ENCODE assay signal across 1 cellular context in the genomic region with DNA sequence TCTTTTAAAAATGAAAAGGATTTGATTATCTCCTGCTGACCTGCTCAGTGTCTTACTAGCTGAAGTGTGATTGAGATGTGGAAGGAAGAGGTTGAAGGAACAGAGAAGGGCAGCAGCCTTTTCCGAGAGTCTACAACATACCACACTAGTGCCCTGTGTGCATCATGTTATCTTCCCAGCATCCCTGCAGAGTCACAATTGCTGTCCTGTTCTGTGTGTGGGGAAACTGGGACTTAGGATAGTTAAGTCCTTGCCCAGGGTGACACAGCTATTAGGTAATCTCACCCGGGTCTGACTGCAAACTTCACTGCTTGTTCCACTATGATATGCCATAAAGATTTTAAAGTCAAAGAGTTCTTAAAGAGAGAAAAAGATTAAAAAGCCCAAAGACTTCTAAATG.
TF ChIP-seq lines count a peak whose summit lies in the region.

No MANE protein-coding gene starts in this region.

TF ChIP-seq in GM23338, 12 proteins besides CTCF, POLR2A, EP300 and RAD21 (continued from another document):
- TF ChIP-seq, protein P1, sequence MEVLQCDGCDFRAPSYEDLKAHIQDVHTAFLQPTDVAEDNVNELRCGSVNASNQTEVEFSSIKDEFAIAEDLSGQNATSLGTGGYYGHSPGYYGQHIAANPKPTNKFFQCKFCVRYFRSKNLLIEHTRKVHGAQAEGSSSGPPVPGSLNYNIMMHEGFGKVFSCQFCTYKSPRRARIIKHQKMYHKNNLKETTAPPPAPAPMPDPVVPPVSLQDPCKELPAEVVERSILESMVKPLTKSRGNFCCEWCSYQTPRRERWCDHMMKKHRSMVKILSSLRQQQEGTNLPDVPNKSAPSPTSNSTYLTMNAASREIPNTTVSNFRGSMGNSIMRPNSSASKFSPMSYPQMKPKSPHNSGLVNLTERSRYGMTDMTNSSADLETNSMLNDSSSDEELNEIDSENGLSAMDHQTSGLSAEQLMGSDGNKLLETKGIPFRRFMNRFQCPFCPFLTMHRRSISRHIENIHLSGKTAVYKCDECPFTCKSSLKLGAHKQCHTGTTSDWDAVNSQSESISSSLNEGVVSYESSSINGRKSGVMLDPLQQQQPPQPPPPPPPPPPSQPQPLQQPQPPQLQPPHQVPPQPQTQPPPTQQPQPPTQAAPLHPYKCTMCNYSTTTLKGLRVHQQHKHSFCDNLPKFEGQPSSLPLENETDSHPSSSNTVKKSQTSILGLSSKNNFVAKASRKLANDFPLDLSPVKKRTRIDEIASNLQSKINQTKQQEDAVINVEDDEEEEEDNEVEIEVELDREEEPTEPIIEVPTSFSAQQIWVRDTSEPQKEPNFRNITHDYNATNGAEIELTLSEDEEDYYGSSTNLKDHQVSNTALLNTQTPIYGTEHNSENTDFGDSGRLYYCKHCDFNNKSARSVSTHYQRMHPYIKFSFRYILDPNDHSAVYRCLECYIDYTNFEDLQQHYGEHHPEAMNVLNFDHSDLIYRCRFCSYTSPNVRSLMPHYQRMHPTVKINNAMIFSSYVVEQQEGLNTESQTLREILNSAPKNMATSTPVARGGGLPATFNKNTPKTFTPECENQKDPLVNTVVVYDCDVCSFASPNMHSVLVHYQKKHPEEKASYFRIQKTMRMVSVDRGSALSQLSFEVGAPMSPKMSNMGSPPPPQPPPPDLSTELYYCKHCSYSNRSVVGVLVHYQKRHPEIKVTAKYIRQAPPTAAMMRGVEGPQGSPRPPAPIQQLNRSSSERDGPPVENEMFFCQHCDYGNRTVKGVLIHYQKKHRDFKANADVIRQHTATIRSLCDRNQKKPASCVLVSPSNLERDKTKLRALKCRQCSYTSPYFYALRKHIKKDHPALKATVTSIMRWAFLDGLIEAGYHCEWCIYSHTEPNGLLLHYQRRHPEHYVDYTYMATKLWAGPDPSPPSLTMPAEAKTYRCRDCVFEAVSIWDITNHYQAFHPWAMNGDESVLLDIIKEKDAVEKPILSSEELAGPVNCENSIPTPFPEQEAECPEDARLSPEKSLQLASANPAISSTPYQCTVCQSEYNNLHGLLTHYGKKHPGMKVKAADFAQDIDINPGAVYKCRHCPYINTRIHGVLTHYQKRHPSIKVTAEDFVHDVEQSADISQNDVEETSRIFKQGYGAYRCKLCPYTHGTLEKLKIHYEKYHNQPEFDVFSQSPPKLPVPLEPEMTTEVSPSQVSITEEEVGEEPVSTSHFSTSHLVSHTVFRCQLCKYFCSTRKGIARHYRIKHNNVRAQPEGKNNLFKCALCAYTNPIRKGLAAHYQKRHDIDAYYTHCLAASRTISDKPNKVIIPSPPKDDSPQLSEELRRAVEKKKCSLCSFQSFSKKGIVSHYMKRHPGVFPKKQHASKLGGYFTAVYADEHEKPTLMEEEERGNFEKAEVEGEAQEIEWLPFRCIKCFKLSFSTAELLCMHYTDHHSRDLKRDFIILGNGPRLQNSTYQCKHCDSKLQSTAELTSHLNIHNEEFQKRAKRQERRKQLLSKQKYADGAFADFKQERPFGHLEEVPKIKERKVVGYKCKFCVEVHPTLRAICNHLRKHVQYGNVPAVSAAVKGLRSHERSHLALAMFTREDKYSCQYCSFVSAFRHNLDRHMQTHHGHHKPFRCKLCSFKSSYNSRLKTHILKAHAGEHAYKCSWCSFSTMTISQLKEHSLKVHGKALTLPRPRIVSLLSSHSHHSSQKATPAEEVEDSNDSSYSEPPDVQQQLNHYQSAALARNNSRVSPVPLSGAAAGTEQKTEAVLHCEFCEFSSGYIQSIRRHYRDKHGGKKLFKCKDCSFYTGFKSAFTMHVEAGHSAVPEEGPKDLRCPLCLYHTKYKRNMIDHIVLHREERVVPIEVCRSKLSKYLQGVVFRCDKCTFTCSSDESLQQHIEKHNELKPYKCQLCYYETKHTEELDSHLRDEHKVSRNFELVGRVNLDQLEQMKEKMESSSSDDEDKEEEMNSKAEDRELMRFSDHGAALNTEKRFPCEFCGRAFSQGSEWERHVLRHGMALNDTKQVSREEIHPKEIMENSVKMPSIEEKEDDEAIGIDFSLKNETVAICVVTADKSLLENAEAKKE (CRISPR knock-in tag; IDR thresholded peaks at IDR 0.05): no peak
- no peak for TF ChIP-seq ZNF331 (CRISPR knock-in tag; IDR thresholded peaks at IDR 0.05; ENCODE audit: low read depth)
- no peak for TF ChIP-seq POLR2AphosphoS5 (IDR thresholded peaks at IDR 0.05; ENCODE audit: low read depth)
- TF ChIP-seq, protein P2, sequence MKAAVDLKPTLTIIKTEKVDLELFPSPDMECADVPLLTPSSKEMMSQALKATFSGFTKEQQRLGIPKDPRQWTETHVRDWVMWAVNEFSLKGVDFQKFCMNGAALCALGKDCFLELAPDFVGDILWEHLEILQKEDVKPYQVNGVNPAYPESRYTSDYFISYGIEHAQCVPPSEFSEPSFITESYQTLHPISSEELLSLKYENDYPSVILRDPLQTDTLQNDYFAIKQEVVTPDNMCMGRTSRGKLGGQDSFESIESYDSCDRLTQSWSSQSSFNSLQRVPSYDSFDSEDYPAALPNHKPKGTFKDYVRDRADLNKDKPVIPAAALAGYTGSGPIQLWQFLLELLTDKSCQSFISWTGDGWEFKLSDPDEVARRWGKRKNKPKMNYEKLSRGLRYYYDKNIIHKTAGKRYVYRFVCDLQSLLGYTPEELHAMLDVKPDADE (IDR thresholded peaks at IDR 0.05): no peak
- no peak for TF ChIP-seq EZH2 (IDR thresholded peaks at IDR 0.05; ENCODE audit: low read depth, unreplicated experiment)
- no peak for TF ChIP-seq NANOG (IDR thresholded peaks at IDR 0.05; ENCODE audit: borderline replicate concordance)
- TF ChIP-seq JUNB (IDR thresholded peaks at IDR 0.05; ENCODE audit: unreplicated experiment): no peak
- no peak for TF ChIP-seq STAT1 (IDR thresholded peaks at IDR 0.05; ENCODE audit: unreplicated experiment)
